In genomic region chr1:17943506-17943905, GRCh38 we compare ENCODE assay signal across 7 cellular contexts.
"Had no signal": no experiment of that assay in that cellular context is flagged by ENCODE, and none has a peak within 500 bp of the region (broad histone marks: within the 10 kb centered on the region; RNA-seq: fewer than 3 reads in every experiment).

No MANE protein-coding gene starts in this region.

- H3K9me3 Mint-ChIP-seq: GM23338, HFFc6 had no signal

- H3K27ac Mint-ChIP-seq: GM23338, H9, HFFc6 had no signal

- H3K4me3 Mint-ChIP-seq: GM23338, H9, HFFc6 had no signal

- H3K4me1 Mint-ChIP-seq: GM23338 had no signal

- ATAC-seq: GM23338 had no signal

- DNase-seq: GM23248, GOT3, H7, H9, HCEC 1CT, HFFc6 had no signal
